In the genomic region with DNA sequence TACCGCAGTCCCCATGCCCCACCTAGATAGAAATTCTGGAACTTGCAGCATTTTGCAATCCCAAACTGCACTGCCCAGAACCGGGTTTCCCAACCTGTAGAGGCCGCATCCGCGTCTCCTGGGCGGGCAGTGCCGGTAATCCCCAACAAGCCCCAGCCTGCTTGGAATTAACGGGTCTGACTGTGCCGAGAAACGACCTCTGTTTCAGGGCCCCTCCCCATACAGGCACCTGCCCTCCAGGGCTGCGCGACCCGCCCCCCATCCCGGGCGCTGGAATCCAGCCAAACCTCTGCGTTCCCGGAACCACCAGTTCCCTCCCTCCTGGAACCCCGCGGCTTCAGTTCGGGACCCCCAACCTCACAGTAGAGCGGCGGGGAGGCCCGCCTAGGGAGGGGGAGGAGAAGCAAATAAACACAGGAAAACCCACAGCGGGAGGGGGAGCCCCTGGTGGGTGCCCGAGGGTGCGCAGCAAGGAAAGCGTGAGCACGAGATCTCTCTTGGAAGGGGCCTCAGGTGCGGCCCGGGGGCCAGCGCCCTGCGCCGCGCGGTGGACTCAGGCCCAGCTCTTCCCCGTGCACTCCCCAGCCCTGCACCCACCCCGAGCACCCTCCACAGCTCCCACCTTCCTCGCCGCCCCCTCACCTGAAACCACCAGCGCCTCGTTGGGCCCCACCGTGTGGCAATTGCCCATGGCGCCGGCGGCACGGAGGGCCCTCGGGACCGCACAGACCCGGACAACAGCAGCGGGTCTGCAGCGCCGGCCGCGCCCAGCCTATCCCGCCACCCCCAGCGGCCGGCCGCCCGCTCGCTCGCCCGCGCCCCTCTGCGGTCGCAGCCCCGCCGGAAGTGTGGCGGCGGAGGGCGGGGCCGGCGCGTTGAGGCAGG, we compare ENCODE assay signal across 1 cellular context.
A peak's percentile ranks its signal among the peaks of the same experiment; 100 is the strongest.
TF ChIP-seq lines count a peak whose summit lies in the region.

A gene with protein sequence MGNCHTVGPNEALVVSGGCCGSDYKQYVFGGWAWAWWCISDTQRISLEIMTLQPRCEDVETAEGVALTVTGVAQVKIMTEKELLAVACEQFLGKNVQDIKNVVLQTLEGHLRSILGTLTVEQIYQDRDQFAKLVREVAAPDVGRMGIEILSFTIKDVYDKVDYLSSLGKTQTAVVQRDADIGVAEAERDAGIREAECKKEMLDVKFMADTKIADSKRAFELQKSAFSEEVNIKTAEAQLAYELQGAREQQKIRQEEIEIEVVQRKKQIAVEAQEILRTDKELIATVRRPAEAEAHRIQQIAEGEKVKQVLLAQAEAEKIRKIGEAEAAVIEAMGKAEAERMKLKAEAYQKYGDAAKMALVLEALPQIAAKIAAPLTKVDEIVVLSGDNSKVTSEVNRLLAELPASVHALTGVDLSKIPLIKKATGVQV (minus strand): TSS at position 850 of the 885 bp plus-strand sequence. CDS start 159 bp downstream, at position 691.

TF ChIP-seq in K562, 482 proteins besides CTCF, POLR2A, EP300 and RAD21 (continued from another document):
- no peak for TF ChIP-seq ELK3 (CRISPR knock-in tag; IDR thresholded peaks at IDR 0.05)
- TF ChIP-seq ELF1 (tag; IDR thresholded peaks at IDR 0.05), result peak; percentile 43
- TF ChIP-seq, protein P1, sequence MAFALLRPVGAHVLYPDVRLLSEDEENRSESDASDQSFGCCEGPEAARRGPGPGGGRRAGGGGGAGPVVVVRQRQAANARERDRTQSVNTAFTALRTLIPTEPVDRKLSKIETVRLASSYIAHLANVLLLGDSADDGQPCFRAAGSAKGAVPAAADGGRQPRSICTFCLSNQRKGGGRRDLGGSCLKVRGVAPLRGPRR (CRISPR knock-in tag; IDR thresholded peaks at IDR 0.05), result no peak
- TF ChIP-seq MED1 (CRISPR knock-in tag; IDR thresholded peaks at IDR 0.05; ENCODE audit: borderline replicate concordance), result no peak
- TF ChIP-seq BMI1 (IDR thresholded peaks at IDR 0.05; ENCODE audit: low read length), result no peak
- TF ChIP-seq HDAC2 (IDR thresholded peaks at IDR 0.05), result no peak
- peak; percentile 21; the same call in 1 of the 2 replicates for TF ChIP-seq NCOR1 (IDR thresholded peaks at IDR 0.05)
- peak; percentile 7; the same call in 1 of the 2 replicates for TF ChIP-seq DEAF1 (CRISPR knock-in tag; IDR thresholded peaks at IDR 0.05)
- no peak for TF ChIP-seq HEY1 (CRISPR knock-in tag; IDR thresholded peaks at IDR 0.05; ENCODE audit: borderline replicate concordance)
- TF ChIP-seq FOS (IDR thresholded peaks at IDR 0.05; ENCODE audit: extremely low read depth, insufficient read length), result no peak
- TF ChIP-seq TSHZ1 (CRISPR knock-in tag; IDR thresholded peaks at IDR 0.05), result 0 out of 2 replicates have a peak, but pooled peaks have one; percentile 12
- TF ChIP-seq ZNF311 (CRISPR knock-in tag; IDR thresholded peaks at IDR 0.05), result no peak
- no peak for TF ChIP-seq HDAC3 (IDR thresholded peaks at IDR 0.05; ENCODE audit: borderline replicate concordance, partially characterized antibody)
- peak; percentile 85; the same call in 1 of the 2 replicates for TF ChIP-seq MTA3 (IDR thresholded peaks at IDR 0.05; ENCODE audit: borderline replicate concordance)
- TF ChIP-seq SRF (CRISPR knock-in tag; IDR thresholded peaks at IDR 0.05), result peak in 1 of 2 experiments; percentile 6; a peak in 2 of 4 replicates
- 0 out of 2 replicates have a peak, but pooled peaks have one; percentile 67 for TF ChIP-seq SRSF3 (IDR thresholded peaks at IDR 0.05; ENCODE audit: insufficient read depth, low read length)
- peak; percentile 78 for TF ChIP-seq CHD1 (IDR thresholded peaks at IDR 0.05; ENCODE audit: low read length)
- peak; percentile 97 for TF ChIP-seq ZNF830 (CRISPR knock-in tag; IDR thresholded peaks at IDR 0.05)
- TF ChIP-seq, protein P2, sequence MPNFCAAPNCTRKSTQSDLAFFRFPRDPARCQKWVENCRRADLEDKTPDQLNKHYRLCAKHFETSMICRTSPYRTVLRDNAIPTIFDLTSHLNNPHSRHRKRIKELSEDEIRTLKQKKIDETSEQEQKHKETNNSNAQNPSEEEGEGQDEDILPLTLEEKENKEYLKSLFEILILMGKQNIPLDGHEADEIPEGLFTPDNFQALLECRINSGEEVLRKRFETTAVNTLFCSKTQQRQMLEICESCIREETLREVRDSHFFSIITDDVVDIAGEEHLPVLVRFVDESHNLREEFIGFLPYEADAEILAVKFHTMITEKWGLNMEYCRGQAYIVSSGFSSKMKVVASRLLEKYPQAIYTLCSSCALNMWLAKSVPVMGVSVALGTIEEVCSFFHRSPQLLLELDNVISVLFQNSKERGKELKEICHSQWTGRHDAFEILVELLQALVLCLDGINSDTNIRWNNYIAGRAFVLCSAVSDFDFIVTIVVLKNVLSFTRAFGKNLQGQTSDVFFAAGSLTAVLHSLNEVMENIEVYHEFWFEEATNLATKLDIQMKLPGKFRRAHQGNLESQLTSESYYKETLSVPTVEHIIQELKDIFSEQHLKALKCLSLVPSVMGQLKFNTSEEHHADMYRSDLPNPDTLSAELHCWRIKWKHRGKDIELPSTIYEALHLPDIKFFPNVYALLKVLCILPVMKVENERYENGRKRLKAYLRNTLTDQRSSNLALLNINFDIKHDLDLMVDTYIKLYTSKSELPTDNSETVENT (CRISPR knock-in tag; IDR thresholded peaks at IDR 0.05), result peak; percentile 91; the same call in 1 of the 2 replicates
- TF ChIP-seq ZBTB26 (CRISPR knock-in tag; IDR thresholded peaks at IDR 0.05), result no peak
- TF ChIP-seq PTRF (tag; IDR thresholded peaks at IDR 0.05), result no peak
- TF ChIP-seq, protein P3, sequence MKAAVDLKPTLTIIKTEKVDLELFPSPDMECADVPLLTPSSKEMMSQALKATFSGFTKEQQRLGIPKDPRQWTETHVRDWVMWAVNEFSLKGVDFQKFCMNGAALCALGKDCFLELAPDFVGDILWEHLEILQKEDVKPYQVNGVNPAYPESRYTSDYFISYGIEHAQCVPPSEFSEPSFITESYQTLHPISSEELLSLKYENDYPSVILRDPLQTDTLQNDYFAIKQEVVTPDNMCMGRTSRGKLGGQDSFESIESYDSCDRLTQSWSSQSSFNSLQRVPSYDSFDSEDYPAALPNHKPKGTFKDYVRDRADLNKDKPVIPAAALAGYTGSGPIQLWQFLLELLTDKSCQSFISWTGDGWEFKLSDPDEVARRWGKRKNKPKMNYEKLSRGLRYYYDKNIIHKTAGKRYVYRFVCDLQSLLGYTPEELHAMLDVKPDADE (conservative IDR thresholded peaks at IDR 0.05; ENCODE audit: control insufficient read depth, low read depth, low read length), result peak; percentile 71
- TF ChIP-seq MTA1 (IDR thresholded peaks at IDR 0.05; ENCODE audit: borderline replicate concordance), result peak; percentile 51; the same call in 1 of the 2 replicates
- no peak for TF ChIP-seq CUX1 (CRISPR knock-in tag; IDR thresholded peaks at IDR 0.05)
- TF ChIP-seq, protein P4, sequence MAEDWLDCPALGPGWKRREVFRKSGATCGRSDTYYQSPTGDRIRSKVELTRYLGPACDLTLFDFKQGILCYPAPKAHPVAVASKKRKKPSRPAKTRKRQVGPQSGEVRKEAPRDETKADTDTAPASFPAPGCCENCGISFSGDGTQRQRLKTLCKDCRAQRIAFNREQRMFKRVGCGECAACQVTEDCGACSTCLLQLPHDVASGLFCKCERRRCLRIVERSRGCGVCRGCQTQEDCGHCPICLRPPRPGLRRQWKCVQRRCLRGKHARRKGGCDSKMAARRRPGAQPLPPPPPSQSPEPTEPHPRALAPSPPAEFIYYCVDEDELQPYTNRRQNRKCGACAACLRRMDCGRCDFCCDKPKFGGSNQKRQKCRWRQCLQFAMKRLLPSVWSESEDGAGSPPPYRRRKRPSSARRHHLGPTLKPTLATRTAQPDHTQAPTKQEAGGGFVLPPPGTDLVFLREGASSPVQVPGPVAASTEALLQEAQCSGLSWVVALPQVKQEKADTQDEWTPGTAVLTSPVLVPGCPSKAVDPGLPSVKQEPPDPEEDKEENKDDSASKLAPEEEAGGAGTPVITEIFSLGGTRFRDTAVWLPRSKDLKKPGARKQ (CRISPR knock-in tag; IDR thresholded peaks at IDR 0.05), result no peak
- TF ChIP-seq ZNF75A (CRISPR knock-in tag; IDR thresholded peaks at IDR 0.05), result no peak
- TF ChIP-seq ZNF12 (CRISPR knock-in tag; IDR thresholded peaks at IDR 0.05), result no peak
- TF ChIP-seq ESRRA (IDR thresholded peaks at IDR 0.05; ENCODE audit: borderline replicate concordance, low read depth), result peak; percentile 88; the same call in 1 of the 2 replicates
- no peak for TF ChIP-seq ZNF778 (CRISPR knock-in tag; IDR thresholded peaks at IDR 0.05)
- TF ChIP-seq BRCA1 (IDR thresholded peaks at IDR 0.05), result no peak
- no peak for TF ChIP-seq BRCA1 (CRISPR knock-in tag; IDR thresholded peaks at IDR 0.05)
- no peak for TF ChIP-seq SNIP1 (IDR thresholded peaks at IDR 0.05; ENCODE audit: low read depth)
